29 cellular contexts compared by ENCODE assay signal in genomic region chr3:155891341-155891740, GRCh38.
"Had no signal": no experiment of that assay in that cellular context is flagged by ENCODE, and none has a peak within 500 bp of the region (broad histone marks: within the 10 kb centered on the region; RNA-seq: fewer than 3 reads in every experiment).

No MANE protein-coding gene starts in this region.

- DNase-seq: activated CD4-positive, alpha-beta memory T cell treated with anti-CD3 and anti-CD28 coated beads for 36 hours; activated CD4-positive, alpha-beta T cell treated with anti-CD3 and anti-CD28 coated beads, Interleukin-2, amount 10 ng/mL, durations not matched to agents 24 days and 14 days; activated CD4-positive, CD25-positive, alpha-beta regulatory T cell treated with anti-CD3 and anti-CD28 coated beads, Interleukin-2, amount 50 U/mL, for 72 hours; activated CD8-positive, alpha-beta memory T cell treated with anti-CD3 and anti-CD28 coated beads, Interleukin-2, amount 50 U/mL, for 4 hours; activated effector memory CD4-positive, alpha-beta T cell treated with anti-CD3 and anti-CD28 coated beads, Interleukin-2, amount 50 U/mL, for 16 hours; activated naive CD4-positive, alpha-beta T cell treated with anti-CD3 and anti-CD28 coated beads for 36 hours; activated naive CD8-positive, alpha-beta T cell treated with anti-CD3 and anti-CD28 coated beads for 36 hours; activated T-cell treated with anti-CD3 and anti-CD28 coated beads, Interleukin-2, amount 50 U/mL, for 1 hour; amniotic stem cell; colonic mucosa; effector CD8-positive, alpha-beta T cell; foreskin keratinocyte; heart left ventricle; kidney glomerular epithelial cell; lower lobe of right lung; mesendoderm; mucosa of descending colon; posterior cingulate gyrus; right cardiac atrium; stimulated activated CD4-positive, alpha-beta T cell treated with anti-CD3 and anti-CD28 coated beads, Interleukin-2, amount 100 ng/mL, for 48 hours; stimulated activated naive CD4-positive, alpha-beta T cell treated with Interleukin-2 at 50 U/mL for 16 hours; T-helper 17 cell; T1000; testis; trophoblast cell; WERI-Rb-1 had no signal

- H3K9me3 Mint-ChIP-seq: activated CD4-positive, alpha-beta memory T cell treated with anti-CD3 and anti-CD28 coated beads for 36 hours; activated CD4-positive, alpha-beta T cell treated with anti-CD3 and anti-CD28 coated beads, Interleukin-2, amount 10 ng/mL, durations not matched to agents 24 days and 14 days; activated naive CD4-positive, alpha-beta T cell treated with anti-CD3 and anti-CD28 coated beads for 36 hours; activated naive CD8-positive, alpha-beta T cell treated with anti-CD3 and anti-CD28 coated beads for 36 hours; activated T-helper 1 cell treated with anti-CD3 and anti-CD28 coated beads, Interleukin-12 subunit alpha, Interleukin-12 subunit beta, Interleukin-2, Interleukin-4 antibody, amounts not matched to agents 30 ng/mL and 10 ng/mL and 1 ng/mL, durations not matched to agents 14 hours and 24 hours and 36 hours; natural killer cell treated with Interleukin-12 subunit alpha and Interleukin-12 subunit beta and Interleukin-15 and Interleukin-18, amount 100 ng/mL, for 72 hours had no signal

- H3K4me3 Mint-ChIP-seq: activated CD4-positive, alpha-beta memory T cell treated with anti-CD3 and anti-CD28 coated beads for 36 hours; activated CD4-positive, alpha-beta T cell treated with anti-CD3 and anti-CD28 coated beads, Interleukin-2, amount 10 ng/mL, durations not matched to agents 24 days and 14 days; activated naive CD4-positive, alpha-beta T cell treated with anti-CD3 and anti-CD28 coated beads for 36 hours; activated naive CD8-positive, alpha-beta T cell treated with anti-CD3 and anti-CD28 coated beads for 36 hours; activated T-helper 1 cell treated with anti-CD3 and anti-CD28 coated beads, Interleukin-12 subunit alpha, Interleukin-12 subunit beta, Interleukin-2, Interleukin-4 antibody, amounts not matched to agents 30 ng/mL and 10 ng/mL and 1 ng/mL, durations not matched to agents 14 hours and 24 hours and 36 hours; natural killer cell treated with Interleukin-12 subunit alpha and Interleukin-12 subunit beta and Interleukin-15 and Interleukin-18, amount 100 ng/mL, for 72 hours; T-helper 17 cell had no signal

- H3K27me3 Mint-ChIP-seq: activated CD4-positive, alpha-beta memory T cell treated with anti-CD3 and anti-CD28 coated beads for 36 hours; activated CD4-positive, alpha-beta T cell treated with anti-CD3 and anti-CD28 coated beads, Interleukin-2, amount 10 ng/mL, durations not matched to agents 24 days and 14 days; activated naive CD8-positive, alpha-beta T cell treated with anti-CD3 and anti-CD28 coated beads for 36 hours; natural killer cell treated with Interleukin-12 subunit alpha and Interleukin-12 subunit beta and Interleukin-15 and Interleukin-18, amount 100 ng/mL, for 72 hours; T-helper 17 cell had no signal

- H3K27ac ChIP-seq: colonic mucosa, epithelial cell of prostate, foreskin keratinocyte, heart left ventricle, lower lobe of right lung, testis, WERI-Rb-1 had no signal

- ATAC-seq: lower lobe of right lung; natural killer cell treated with Interleukin-12 subunit alpha and Interleukin-12 subunit beta and Interleukin-15 and Interleukin-18, amount 100 ng/mL, for 72 hours; T-helper 17 cell had no signal

- H3K9me3 ChIP-seq: colonic mucosa, heart left ventricle, lower lobe of right lung, mucosa of descending colon, testis had no signal

- H3K36me3 ChIP-seq: colonic mucosa had no signal

- H3K4me3 ChIP-seq: colonic mucosa, heart left ventricle, lower lobe of right lung, mucosa of descending colon, testis had no signal

- H3K27me3 ChIP-seq: colonic mucosa, foreskin keratinocyte, heart left ventricle, testis had no signal

- H3K27ac Mint-ChIP-seq: activated CD4-positive, alpha-beta memory T cell treated with anti-CD3 and anti-CD28 coated beads for 36 hours; activated CD4-positive, alpha-beta T cell treated with anti-CD3 and anti-CD28 coated beads, Interleukin-2, amount 10 ng/mL, durations not matched to agents 24 days and 14 days; activated naive CD4-positive, alpha-beta T cell treated with anti-CD3 and anti-CD28 coated beads for 36 hours; activated naive CD8-positive, alpha-beta T cell treated with anti-CD3 and anti-CD28 coated beads for 36 hours; activated T-helper 1 cell treated with anti-CD3 and anti-CD28 coated beads, Interleukin-12 subunit alpha, Interleukin-12 subunit beta, Interleukin-2, Interleukin-4 antibody, amounts not matched to agents 30 ng/mL and 10 ng/mL and 1 ng/mL, durations not matched to agents 14 hours and 24 hours and 36 hours; natural killer cell treated with Interleukin-12 subunit alpha and Interleukin-12 subunit beta and Interleukin-15 and Interleukin-18, amount 100 ng/mL, for 72 hours; T-helper 17 cell had no signal

- H3K4me1 ChIP-seq: foreskin keratinocyte, testis had no signal
